In genomic region chr7:23531794-23532489, GRCh38 we compare ENCODE assay signal across 1 cellular context.
TF ChIP-seq lines count a peak whose summit lies in the region.

TSS of gene TRA2A (minus strand) at chr7:23531981. CDS start at chr7:23531824, 157 bp downstream.

TF ChIP-seq in HEK293, 187 proteins besides CTCF, POLR2A, EP300 and RAD21 (continued from another document):
- TF ChIP-seq ELK4 (IDR thresholded peaks at IDR 0.05; ENCODE audit: borderline replicate concordance, low read depth, low read length) (no peak), KLF16 (tag by site-specific recombination; IDR thresholded peaks at IDR 0.05) (peak; percentile 12; the same call in 1 of the 2 replicates), ZBTB10 (tag by site-specific recombination; IDR thresholded peaks at IDR 0.05) (0 out of 2 replicates have a peak, but pooled peaks have one; percentile 37), HOXA7 (CRISPR knock-in tag; IDR thresholded peaks at IDR 0.05; ENCODE audit: borderline replicate concordance) (no peak), ZNF549 (tag by site-specific recombination; IDR thresholded peaks at IDR 0.05) (no peak), ZBTB6 (tag by site-specific recombination; IDR thresholded peaks at IDR 0.05) (peak; percentile 47; the same call in 1 of the 2 replicates), ZNF10 (tag by site-specific recombination; IDR thresholded peaks at IDR 0.05) (no peak), ZNF140 (tag by site-specific recombination; IDR thresholded peaks at IDR 0.05) (no peak), ZNF157 (tag by site-specific recombination; IDR thresholded peaks at IDR 0.05) (no peak), ZNF610 (tag by site-specific recombination; IDR thresholded peaks at IDR 0.05; ENCODE audit: borderline replicate concordance) (0 out of 2 replicates have a peak, but pooled peaks have one; percentile 38), MYNN (tag by site-specific recombination; IDR thresholded peaks at IDR 0.05; ENCODE audit: borderline replicate concordance) (no peak), ZNF121 (tag by site-specific recombination; IDR thresholded peaks at IDR 0.05) (no peak), KLF8 (tag by site-specific recombination; IDR thresholded peaks at IDR 0.05) (0 out of 2 replicates have a peak, but pooled peaks have one; percentile 31), ZNF221 (tag by site-specific recombination; IDR thresholded peaks at IDR 0.05; ENCODE audit: borderline replicate concordance) (no peak), ZBTB20 (tag by site-specific recombination; IDR thresholded peaks at IDR 0.05) (peak; percentile 82), GFI1B (tag by site-specific recombination; IDR thresholded peaks at IDR 0.05) (0 out of 2 replicates have a peak, but pooled peaks have one; percentile 34), TCF7L2 (IDR thresholded peaks at IDR 0.05; ENCODE audit: borderline replicate concordance, low read depth, low read length) (peak; percentile 16; the same call in 1 of the 2 replicates), ZNF248 (tag by site-specific recombination; IDR thresholded peaks at IDR 0.05) (no peak), GLIS1 (tag by site-specific recombination; IDR thresholded peaks at IDR 0.05) (peak; percentile 78), ZNF335 (tag by site-specific recombination; conservative IDR thresholded peaks at IDR 0.05) (peak; percentile 88), ZFHX2 (tag by site-specific recombination; conservative IDR thresholded peaks at IDR 0.05) (peak; percentile 29)
- TF ChIP-seq, protein P1, sequence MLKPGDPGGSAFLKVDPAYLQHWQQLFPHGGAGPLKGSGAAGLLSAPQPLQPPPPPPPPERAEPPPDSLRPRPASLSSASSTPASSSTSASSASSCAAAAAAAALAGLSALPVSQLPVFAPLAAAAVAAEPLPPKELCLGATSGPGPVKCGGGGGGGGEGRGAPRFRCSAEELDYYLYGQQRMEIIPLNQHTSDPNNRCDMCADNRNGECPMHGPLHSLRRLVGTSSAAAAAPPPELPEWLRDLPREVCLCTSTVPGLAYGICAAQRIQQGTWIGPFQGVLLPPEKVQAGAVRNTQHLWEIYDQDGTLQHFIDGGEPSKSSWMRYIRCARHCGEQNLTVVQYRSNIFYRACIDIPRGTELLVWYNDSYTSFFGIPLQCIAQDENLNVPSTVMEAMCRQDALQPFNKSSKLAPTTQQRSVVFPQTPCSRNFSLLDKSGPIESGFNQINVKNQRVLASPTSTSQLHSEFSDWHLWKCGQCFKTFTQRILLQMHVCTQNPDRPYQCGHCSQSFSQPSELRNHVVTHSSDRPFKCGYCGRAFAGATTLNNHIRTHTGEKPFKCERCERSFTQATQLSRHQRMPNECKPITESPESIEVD (tag by site-specific recombination; IDR thresholded peaks at IDR 0.05): no peak
- TF ChIP-seq, protein P2, sequence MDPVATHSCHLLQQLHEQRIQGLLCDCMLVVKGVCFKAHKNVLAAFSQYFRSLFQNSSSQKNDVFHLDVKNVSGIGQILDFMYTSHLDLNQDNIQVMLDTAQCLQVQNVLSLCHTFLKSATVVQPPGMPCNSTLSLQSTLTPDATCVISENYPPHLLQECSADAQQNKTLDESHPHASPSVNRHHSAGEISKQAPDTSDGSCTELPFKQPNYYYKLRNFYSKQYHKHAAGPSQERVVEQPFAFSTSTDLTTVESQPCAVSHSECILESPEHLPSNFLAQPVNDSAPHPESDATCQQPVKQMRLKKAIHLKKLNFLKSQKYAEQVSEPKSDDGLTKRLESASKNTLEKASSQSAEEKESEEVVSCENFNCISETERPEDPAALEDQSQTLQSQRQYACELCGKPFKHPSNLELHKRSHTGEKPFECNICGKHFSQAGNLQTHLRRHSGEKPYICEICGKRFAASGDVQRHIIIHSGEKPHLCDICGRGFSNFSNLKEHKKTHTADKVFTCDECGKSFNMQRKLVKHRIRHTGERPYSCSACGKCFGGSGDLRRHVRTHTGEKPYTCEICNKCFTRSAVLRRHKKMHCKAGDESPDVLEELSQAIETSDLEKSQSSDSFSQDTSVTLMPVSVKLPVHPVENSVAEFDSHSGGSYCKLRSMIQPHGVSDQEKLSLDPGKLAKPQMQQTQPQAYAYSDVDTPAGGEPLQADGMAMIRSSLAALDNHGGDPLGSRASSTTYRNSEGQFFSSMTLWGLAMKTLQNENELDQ (tag by site-specific recombination; IDR thresholded peaks at IDR 0.05; ENCODE audit: low read depth): no peak
